Comparison of ENCODE assay signal across 10 cellular contexts in genomic region chr6:160348552-160349441, GRCh38. TPM values are rescaled to one million over a fixed set of nuclear protein-coding genes. Genes with fewer than 3 reads are reported as not detected.
DNase-seq lines count a peak whose midpoint lies in the region; ATAC-seq, FAIRE-seq and TF ChIP-seq lines count a peak whose summit lies in the region.
"Had no signal": no experiment of that assay in that cellular context is flagged by ENCODE, and none has a peak within 500 bp of the region (broad histone marks: within the 10 kb centered on the region; RNA-seq: fewer than 3 reads in every experiment).

No MANE protein-coding gene starts in this region.

- TF ChIP-seq RAD21 in A549 (conservative IDR thresholded peaks at IDR 0.05 in 1 of 2, IDR thresholded peaks at IDR 0.05 in 1 of 2) (no peak), IMR-90 (IDR thresholded peaks at IDR 0.05; ENCODE audit: low read length) (no peak)

- H3K79me1 ChIP-seq in IMR-90 (ENCODE audit: low read depth in 1 of 2, low read length in 2 of 2), result no peaks in the 10 kb centered on the region

- H2AK9ac ChIP-seq in IMR-90 (replicated peaks; ENCODE audit: low read depth, low read length, poor library complexity), result no peak overlapping the region

- H4K91ac ChIP-seq in IMR-90 (ENCODE audit: insufficient read depth, low read depth, low read length), result no peak overlapping the region

- H3K4me1 ChIP-seq in A549, result peaks cover 38% of the 10 kb centered on the region
- no peaks in the 10 kb centered on the region; the same call in 1 of the 2 replicates for H3K4me1 ChIP-seq in IMR-90 (ENCODE audit: control insufficient read depth, insufficient read depth, low read length)
- no peaks in the 10 kb centered on the region for H3K4me1 ChIP-seq in endothelial cell of umbilical vein (ENCODE audit: control insufficient read depth, extremely low read depth, insufficient read depth, low read length)
- H3K4me1 ChIP-seq in mucosa of stomach (ENCODE audit: control insufficient read depth, insufficient read depth, low read length), result peaks cover 14% of the 10 kb centered on the region

- DNase-seq in A549 (ENCODE audit: low read depth in 1 of 2, low spot score in 1 of 2) (peak; percentile 44 to 51), IMR-90 (no peak), endothelial cell of umbilical vein (ENCODE audit: low read depth, low spot score) (no peak), caudate nucleus (lab: John Stamatoyannopoulos, UW) (no peak)

- H3K4me3 ChIP-seq in A549 (peak overlapping the region; percentile 93), IMR-90 (ENCODE audit: insufficient read depth, low read depth, low read length) (peak overlapping the region; percentile 17; the same call in 1 of the 2 replicates), endothelial cell of umbilical vein (replicated peaks in 1 of 3; ENCODE audit: insufficient read depth in 1 of 3, low read depth in 1 of 3, low read length in 3 of 3) (no peak overlapping the region), mucosa of stomach (ENCODE audit: low read length) (peak overlapping the region; percentile 50)
- H3K4me3 ChIP-seq: SK-N-MC had no signal

- dilution Hi-C loops in IMR-90 (cut with HindIII; ENCODE audit: low sequenced_read_pairs, unreplicated experiment), result no loop called here
- dilution Hi-C loops in endothelial cell of umbilical vein (cut with MboI; ENCODE audit: extremely low pct_ligation_motif_present, low sequenced_read_pairs), result no loop called here

- H3K27ac ChIP-seq in A549 (peak overlapping the region; percentile 96 to 97), IMR-90 (ENCODE audit: insufficient read depth, low read length) (no peak overlapping the region), endothelial cell of umbilical vein (ENCODE audit: insufficient read depth, low read depth, low read length) (no peak overlapping the region), caudate nucleus (ENCODE audit: low read depth, low read length) (no peak overlapping the region)
- H3K27ac ChIP-seq: SK-N-MC had no signal

- no peak for TF ChIP-seq POLR2A in A549 (IDR thresholded peaks at IDR 0.05; ENCODE audit: low read length)
- TF ChIP-seq POLR2A in IMR-90 (IDR thresholded peaks at IDR 0.05; ENCODE audit: low read depth, low read length), result no peak
- no peak for TF ChIP-seq POLR2A in endothelial cell of umbilical vein (IDR thresholded peaks at IDR 0.05; ENCODE audit: low read depth, low read length)

- no peaks in the 10 kb centered on the region; the same call in 1 of the 2 replicates for H3K9me1 ChIP-seq in IMR-90 (ENCODE audit: insufficient read depth, low read length)
- no peaks in the 10 kb centered on the region for H3K9me1 ChIP-seq in endothelial cell of umbilical vein (replicated peaks; ENCODE audit: control insufficient read depth, extremely low read depth, insufficient read depth, low read length)

- ATAC-seq in A549 (peak; percentile 57 to 67), IMR-90 (ENCODE audit: low read depth) (peak; percentile 40), HG02938 (IDR thresholded peaks at IDR 0.05; ENCODE audit: unreplicated experiment) (no peak), HG02623 (IDR thresholded peaks at IDR 0.05; ENCODE audit: unreplicated experiment) (no peak), HG03095 (IDR thresholded peaks at IDR 0.05; ENCODE audit: unreplicated experiment) (no peak)

- no peak overlapping the region for H2BK120ac ChIP-seq in IMR-90 (ENCODE audit: low read depth, low read length)

- POLR2A ChIA-PET in A549 (lab: Yijun Ruan, JAX) (interaction anchor here (0.5 to 2.8 kb wide), 5 partner anchors 9 to 211 kb away, joined by 3 to 19 read pairs (median 3); no protein-coding TSS in a partner anchor), IMR-90 (lab: Charles Lee; ENCODE audit: unreplicated experiment) (no interaction called here), endothelial cell of umbilical vein (lab: Charles Lee) (no interaction called here)

- no peak overlapping the region for H3K4ac ChIP-seq in IMR-90 (ENCODE audit: low read depth, low read length)

- H2BK20ac ChIP-seq in IMR-90 (ENCODE audit: low read depth, low read length), result no peak overlapping the region

- H4K20me1 ChIP-seq in IMR-90 (ENCODE audit: insufficient read depth, low read length) (no peaks in the 10 kb centered on the region), endothelial cell of umbilical vein (replicated peaks; ENCODE audit: control insufficient read depth, extremely low read depth, insufficient read depth, low read length) (no peaks in the 10 kb centered on the region)

- no peak overlapping the region for H3K18ac ChIP-seq in IMR-90 (ENCODE audit: low read depth, low read length)

- H2AFZ ChIP-seq in IMR-90 (replicated peaks; ENCODE audit: low read length, poor library complexity) (peak overlapping the region; percentile 67), endothelial cell of umbilical vein (ENCODE audit: low read depth, low read length) (no peak overlapping the region)

- H2BK5ac ChIP-seq in IMR-90 (ENCODE audit: low read depth, low read length, poor library complexity, severe bottlenecking), result no peak overlapping the region

- no peaks in the 10 kb centered on the region for H3K79me2 ChIP-seq in endothelial cell of umbilical vein (ENCODE audit: control insufficient read depth, insufficient read depth, low read length)

- H3K4me2 ChIP-seq in A549, result peak overlapping the region; percentile 97
- H3K4me2 ChIP-seq in IMR-90 (ENCODE audit: low read depth, low read length), result peak overlapping the region; percentile 72
- peak overlapping the region; percentile 6 for H3K4me2 ChIP-seq in endothelial cell of umbilical vein (ENCODE audit: insufficient read depth, low read length)

- no peaks in the 10 kb centered on the region for H3K9me3 ChIP-seq in A549
- peaks cover 7% of the 10 kb centered on the region; the same call in 1 of the 2 replicates for H3K9me3 ChIP-seq in IMR-90 (ENCODE audit: control insufficient read depth, insufficient read depth, low read length)
- no peaks in the 10 kb centered on the region for H3K9me3 ChIP-seq in endothelial cell of umbilical vein (replicated peaks; ENCODE audit: control insufficient read depth, insufficient read depth, low read length)
- H3K9me3 ChIP-seq in mucosa of stomach (ENCODE audit: control insufficient read depth, low read length), result no peaks in the 10 kb centered on the region

- H3K36me3 ChIP-seq in IMR-90 (ENCODE audit: control insufficient read depth, insufficient read depth, low read length) (no peaks in the 10 kb centered on the region), endothelial cell of umbilical vein (ENCODE audit: control insufficient read depth in 2 of 2, extremely low read depth in 1 of 2, insufficient read depth in 2 of 2, low read length in 2 of 2) (no peaks in the 10 kb centered on the region), mucosa of stomach (ENCODE audit: control insufficient read depth, insufficient read depth, low read length) (no peaks in the 10 kb centered on the region)

- BruUV-seq in IMR-90 (replicated peaks; lab: Mats Ljungman, UMichigan) (no TSS peak), endothelial cell of umbilical vein (replicated peaks; lab: Mats Ljungman, UMichigan) (no TSS peak)

- intact Hi-C loops in IMR-90 (cut with micrococcal nuclease) (no loop called here), endothelial cell of umbilical vein (cut with micrococcal nuclease) (no loop called here)

- in situ Hi-C loops in IMR-90 (cut with MboI; ENCODE audit: low sequenced_read_pairs), result no loop called here

- CTCF ChIA-PET in A549 (lab: Yijun Ruan, JAX) (interaction anchor here (1.4 kb wide), 1 partner anchor 211 kb away, joined by 3 read pairs; no protein-coding TSS in a partner anchor), IMR-90 (lab: Yijun Ruan, JAX) (no interaction called here), endothelial cell of umbilical vein (lab: Charles Lee) (no interaction called here)

- WGBS in A549 (ENCODE audit: missing lambda C conversion rate), result 1% methylated on average over 16 of the region's 82 CpGs
- 3% methylated on average over 33 of the region's 82 CpGs; no CpG with 5 or more reads in 1 of the 2 experiments for WGBS in IMR-90 (ENCODE audit: extremely low coverage in 2 of 2, insufficient read length in 1 of 2), 2 experiments

- H2BK15ac ChIP-seq in IMR-90 (ENCODE audit: low read depth, low read length), result no peak overlapping the region

- no peak for TF ChIP-seq EP300 in A549 (IDR thresholded peaks at IDR 0.05)

- TF ChIP-seq CTCF in A549 (IDR thresholded peaks at IDR 0.05) (no peak; the same call in 2 of the 3 replicates), IMR-90 (conservative IDR thresholded peaks at IDR 0.05; ENCODE audit: low read depth, low read length) (no peak), endothelial cell of umbilical vein (IDR thresholded peaks at IDR 0.05; ENCODE audit: extremely low read depth in 1 of 2, insufficient read depth in 1 of 2, low read depth in 1 of 2, low read length in 2 of 2) (no peak)

- no peak overlapping the region for H3K23ac ChIP-seq in IMR-90 (ENCODE audit: low read depth, low read length)

- no peak overlapping the region for H3K14ac ChIP-seq in IMR-90 (replicated peaks; ENCODE audit: low read depth, low read length)

- no peak overlapping the region for H3K9ac ChIP-seq in IMR-90 (ENCODE audit: low read depth, low read length)
- no peak overlapping the region for H3K9ac ChIP-seq in endothelial cell of umbilical vein (replicated peaks; ENCODE audit: extremely low read depth, insufficient read depth, low read length)
- H3K9ac ChIP-seq in mucosa of stomach (ENCODE audit: low read length), result peak overlapping the region; percentile 62

- FAIRE-seq in A549 (lab: Jason Lieb, UNC) (no peak), endothelial cell of umbilical vein (lab: Jason Lieb, UNC) (no peak)

- H3K27me3 ChIP-seq in IMR-90 (ENCODE audit: control insufficient read depth, insufficient read depth, low read length) (peaks cover 24% of the 10 kb centered on the region), endothelial cell of umbilical vein (ENCODE audit: control insufficient read depth in 2 of 2, insufficient read depth in 2 of 2, low read length in 2 of 2) (peaks cover 8 to 14% of the 10 kb centered on the region in 2 experiments), mucosa of stomach (ENCODE audit: control insufficient read depth, insufficient read depth, low read length) (peaks cover 9% of the 10 kb centered on the region)

- no peak overlapping the region for H4K8ac ChIP-seq in IMR-90 (ENCODE audit: low read depth in 2 of 2, low read length in 2 of 2)

- no peak overlapping the region for H2AK5ac ChIP-seq in IMR-90 (ENCODE audit: low read depth, low read length)

- no peak overlapping the region for H4K5ac ChIP-seq in IMR-90 (ENCODE audit: low read depth, low read length)

- no peak overlapping the region for H3K56ac ChIP-seq in IMR-90 (ENCODE audit: extremely low read depth, insufficient read depth, low read length)

RNA-seq across cellular contexts. Expression of gene SLC22A3, which starts 0.6 kb away (rescaled TPM):
- polyA plus RNA-seq in A549 (2011; rRNA removed) (57.4 and 65.2 TPM in 2 replicates), A549 (2017; fragmentation: RNase III; extraction: RNeasy Plus Mini Kit Qiagen cat#74134 plus additional on column Dnase treatment) (38.8 to 44.9 TPM (median 41.5 TPM) in 3 replicates), IMR-90 (2012; rRNA removed) (not detected in 2 replicates), endothelial cell of umbilical vein (not detected in 2 replicates)
- polyA plus RNA-seq in A549 (2012; cell fraction: cytosol; rRNA removed), result 19.0 and 24.2 TPM in 2 replicates
- 35.1 and 53.0 TPM in 2 replicates for polyA plus RNA-seq in A549 (2012; cell fraction: nucleus; rRNA removed)
- 60.5 and 65.0 TPM in 2 replicates for polyA minus RNA-seq in A549 (2011; rRNA and poly(A)+ RNA removed)
- total RNA-seq in IMR-90 (2012; rRNA removed) (not detected in 2 replicates), endothelial cell of umbilical vein (not detected in 2 replicates)
- polyA plus RNA-seq in IMR-90 (2012; cell fraction: cytosol; rRNA removed), result not detected in 2 replicates
- polyA plus RNA-seq in IMR-90 (2012; cell fraction: nucleus; rRNA removed; ENCODE audit: low replicate concordance), result 0.03 TPM in 1 of 2 replicates, not detected in the other
- polyA plus RNA-seq in endothelial cell of umbilical vein (2011; cell fraction: cytosol; rRNA removed), result not detected in 2 replicates
- not detected in 2 replicates for polyA plus RNA-seq in endothelial cell of umbilical vein (2011; cell fraction: nucleus; rRNA removed)
- not detected in 2 replicates for polyA plus RNA-seq in endothelial cell of umbilical vein (2012)
- not detected in 2 replicates for polyA minus RNA-seq in endothelial cell of umbilical vein
- polyA minus RNA-seq in endothelial cell of umbilical vein (2011; cell fraction: cytosol; rRNA and poly(A)+ RNA removed), result 3.1 TPM
- not detected in 2 replicates for polyA minus RNA-seq in endothelial cell of umbilical vein (2011; cell fraction: nucleus; rRNA and poly(A)+ RNA removed)
- total RNA-seq: mononuclear cell had no signal

Comparison
In these comparisons a context has a peak if more than half of its experiments do, and no peak if none do; other contexts are left out.
1. ATAC-seq: peak in A549 (2 of 2) and IMR-90 (single experiment); none in HG02938 (single experiment), HG02623 (single experiment) and HG03095 (single experiment).
2. DNase-seq: peak in A549 (2 of 2); none in IMR-90 (single experiment), endothelial cell of umbilical vein (single experiment) and caudate nucleus (0 of 61).
3. H3K27ac ChIP-seq: peak in A549 (2 of 2); none in IMR-90 (single experiment), endothelial cell of umbilical vein (single experiment) and caudate nucleus (single experiment).
4. H3K4me2 ChIP-seq: peak in every context shown above with its lines; median percentile 97 in A549; 72 in IMR-90; 6 in endothelial cell of umbilical vein.
5. H3K4me3 ChIP-seq: peak in A549 (single experiment), IMR-90 (single experiment) and mucosa of stomach (single experiment); none in endothelial cell of umbilical vein (0 of 3).
6. RNA of gene SLC22A3, which starts 0.6 kb away (polyA plus RNA-seq): 19.0 to 65.2 TPM in A549; 0.03 TPM in IMR-90 and not detected in endothelial cell of umbilical vein; every median in the first group is over 10 times any median in the second.